1 cellular context compared by ENCODE assay signal in genomic region chr1:231413749-231414082, GRCh38.
A peak's percentile ranks its signal among the peaks of the same experiment; 100 is the strongest.
TF ChIP-seq lines count a peak whose summit lies in the region.

No MANE protein-coding gene starts in this region.

TF ChIP-seq in K562, 482 proteins besides CTCF, POLR2A, EP300 and RAD21 (continued from another document):
- TF ChIP-seq ZBTB40 (IDR thresholded peaks at IDR 0.05): peak; percentile 83
- TF ChIP-seq ZBTB40 (CRISPR knock-in tag; IDR thresholded peaks at IDR 0.05): peak; percentile 51; the same call in 1 of the 2 replicates
- 0 out of 2 replicates have a peak, but pooled peaks have one; percentile 10 for TF ChIP-seq ZNF668 (CRISPR knock-in tag; IDR thresholded peaks at IDR 0.05)
- no peak for TF ChIP-seq ZFPM2 (CRISPR knock-in tag; IDR thresholded peaks at IDR 0.05)
